Comparison of ENCODE assay signal across 1 cellular context in genomic region chr15:81182746-81183402, GRCh38.
TF ChIP-seq lines count a peak whose summit lies in the region.

No MANE protein-coding gene starts in this region.

TF ChIP-seq in GM23338, 12 proteins besides CTCF, POLR2A, EP300 and RAD21 (continued from another document):
- TF ChIP-seq, protein P1, sequence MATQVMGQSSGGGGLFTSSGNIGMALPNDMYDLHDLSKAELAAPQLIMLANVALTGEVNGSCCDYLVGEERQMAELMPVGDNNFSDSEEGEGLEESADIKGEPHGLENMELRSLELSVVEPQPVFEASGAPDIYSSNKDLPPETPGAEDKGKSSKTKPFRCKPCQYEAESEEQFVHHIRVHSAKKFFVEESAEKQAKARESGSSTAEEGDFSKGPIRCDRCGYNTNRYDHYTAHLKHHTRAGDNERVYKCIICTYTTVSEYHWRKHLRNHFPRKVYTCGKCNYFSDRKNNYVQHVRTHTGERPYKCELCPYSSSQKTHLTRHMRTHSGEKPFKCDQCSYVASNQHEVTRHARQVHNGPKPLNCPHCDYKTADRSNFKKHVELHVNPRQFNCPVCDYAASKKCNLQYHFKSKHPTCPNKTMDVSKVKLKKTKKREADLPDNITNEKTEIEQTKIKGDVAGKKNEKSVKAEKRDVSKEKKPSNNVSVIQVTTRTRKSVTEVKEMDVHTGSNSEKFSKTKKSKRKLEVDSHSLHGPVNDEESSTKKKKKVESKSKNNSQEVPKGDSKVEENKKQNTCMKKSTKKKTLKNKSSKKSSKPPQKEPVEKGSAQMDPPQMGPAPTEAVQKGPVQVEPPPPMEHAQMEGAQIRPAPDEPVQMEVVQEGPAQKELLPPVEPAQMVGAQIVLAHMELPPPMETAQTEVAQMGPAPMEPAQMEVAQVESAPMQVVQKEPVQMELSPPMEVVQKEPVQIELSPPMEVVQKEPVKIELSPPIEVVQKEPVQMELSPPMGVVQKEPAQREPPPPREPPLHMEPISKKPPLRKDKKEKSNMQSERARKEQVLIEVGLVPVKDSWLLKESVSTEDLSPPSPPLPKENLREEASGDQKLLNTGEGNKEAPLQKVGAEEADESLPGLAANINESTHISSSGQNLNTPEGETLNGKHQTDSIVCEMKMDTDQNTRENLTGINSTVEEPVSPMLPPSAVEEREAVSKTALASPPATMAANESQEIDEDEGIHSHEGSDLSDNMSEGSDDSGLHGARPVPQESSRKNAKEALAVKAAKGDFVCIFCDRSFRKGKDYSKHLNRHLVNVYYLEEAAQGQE (IDR thresholded peaks at IDR 0.05; ENCODE audit: unreplicated experiment) = no peak
- TF ChIP-seq ZNF331 (CRISPR knock-in tag; IDR thresholded peaks at IDR 0.05; ENCODE audit: low read depth) (no peak), STAT1 (IDR thresholded peaks at IDR 0.05; ENCODE audit: unreplicated experiment) (no peak), EZH2 (IDR thresholded peaks at IDR 0.05; ENCODE audit: low read depth, unreplicated experiment) (no peak), ZNF462 (CRISPR knock-in tag; IDR thresholded peaks at IDR 0.05) (no peak), NANOG (IDR thresholded peaks at IDR 0.05; ENCODE audit: borderline replicate concordance) (no peak)
